Comparison of ENCODE assay signal across 1 cellular context in the genomic region with DNA sequence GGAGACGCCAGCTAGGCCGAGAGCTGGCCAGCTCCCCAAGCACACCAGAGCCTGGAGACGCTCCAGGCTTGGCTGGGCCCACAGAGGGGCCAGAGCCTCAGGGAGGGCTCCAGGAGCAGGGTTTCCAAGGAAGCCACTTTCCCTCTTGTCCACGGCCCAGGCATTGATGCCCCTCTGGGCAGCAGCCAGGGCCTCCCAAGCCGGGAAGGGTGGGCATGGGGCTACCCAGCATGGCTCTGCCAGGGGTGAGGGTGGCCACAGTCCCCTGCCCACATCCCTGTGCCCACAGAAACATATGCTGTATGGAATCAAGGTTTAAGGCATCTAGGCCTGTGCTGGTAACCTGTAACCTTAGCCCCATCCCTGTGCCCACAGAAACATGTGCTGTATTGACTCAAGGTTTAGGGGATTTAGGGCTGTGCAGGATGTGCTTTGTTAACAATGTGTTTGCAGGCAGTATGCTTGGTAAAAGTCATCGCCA.
TF ChIP-seq lines count a peak whose summit lies in the region.

No MANE protein-coding gene starts in this region.

TF ChIP-seq in HepG2, 621 proteins besides CTCF, POLR2A, EP300 and RAD21 (continues in another document):
- TF ChIP-seq NAIF1 (CRISPR knock-in tag; IDR thresholded peaks at IDR 0.05; ENCODE audit: borderline replicate concordance) (no peak), PITX1 (CRISPR knock-in tag; IDR thresholded peaks at IDR 0.05) (peak; percentile 96), ZNF687 (CRISPR knock-in tag; IDR thresholded peaks at IDR 0.05) (peak; percentile 79), ZFX (CRISPR knock-in tag; IDR thresholded peaks at IDR 0.05; ENCODE audit: low read depth) (peak; percentile 70; the same call in 1 of the 2 replicates), POGK (CRISPR knock-in tag; conservative IDR thresholded peaks at IDR 0.05) (no peak), ZNF747 (CRISPR knock-in tag; IDR thresholded peaks at IDR 0.05; ENCODE audit: borderline replicate concordance) (no peak), IRF9 (CRISPR knock-in tag; IDR thresholded peaks at IDR 0.05; ENCODE audit: borderline replicate concordance) (no peak), SKIL (CRISPR knock-in tag; IDR thresholded peaks at IDR 0.05; ENCODE audit: borderline replicate concordance) (peak; percentile 41; the same call in 1 of the 2 replicates), SIX1 (CRISPR knock-in tag; IDR thresholded peaks at IDR 0.05; ENCODE audit: borderline replicate concordance) (0 out of 2 replicates have a peak, but pooled peaks have one; percentile 17), ZNF644 (CRISPR knock-in tag; IDR thresholded peaks at IDR 0.05; ENCODE audit: low read depth) (no peak), ZNF354B (CRISPR knock-in tag; IDR thresholded peaks at IDR 0.05) (no peak), MYC (CRISPR knock-in tag; IDR thresholded peaks at IDR 0.05; ENCODE audit: borderline replicate concordance) (peak; percentile 39; the same call in 1 of the 2 replicates), IKZF1 (IDR thresholded peaks at IDR 0.05) (no peak), MTF2 (CRISPR knock-in tag; IDR thresholded peaks at IDR 0.05; ENCODE audit: borderline replicate concordance) (no peak), ZNF816 (CRISPR knock-in tag; IDR thresholded peaks at IDR 0.05; ENCODE audit: borderline replicate concordance) (no peak), SALL2 (CRISPR knock-in tag; IDR thresholded peaks at IDR 0.05) (no peak), MXD4 (CRISPR knock-in tag; IDR thresholded peaks at IDR 0.05) (no peak), FOXA1 (IDR thresholded peaks at IDR 0.05) (no peak), FOXA1 (CRISPR knock-in tag; IDR thresholded peaks at IDR 0.05) (peak; percentile 73), ASH2L (IDR thresholded peaks at IDR 0.05; ENCODE audit: insufficient read length, low read depth, low read length) (no peak), NR2F6 (IDR thresholded peaks at IDR 0.05) (no peak), NR2F6 (CRISPR knock-in tag; IDR thresholded peaks at IDR 0.05) (peak; percentile 48), RFXANK (CRISPR knock-in tag; IDR thresholded peaks at IDR 0.05) (no peak), HNRNPL (IDR thresholded peaks at IDR 0.05; ENCODE audit: low read depth, low read length) (peak; percentile 87), HOXA9 (CRISPR knock-in tag; IDR thresholded peaks at IDR 0.05; ENCODE audit: borderline replicate concordance) (no peak), ZNF572 (CRISPR knock-in tag; IDR thresholded peaks at IDR 0.05) (no peak), GPN1 (CRISPR knock-in tag; IDR thresholded peaks at IDR 0.05; ENCODE audit: borderline replicate concordance) (no peak), FOXA3 (CRISPR knock-in tag; IDR thresholded peaks at IDR 0.05) (peak; percentile 39; the same call in 1 of the 2 replicates)
- TF ChIP-seq, protein P1, sequence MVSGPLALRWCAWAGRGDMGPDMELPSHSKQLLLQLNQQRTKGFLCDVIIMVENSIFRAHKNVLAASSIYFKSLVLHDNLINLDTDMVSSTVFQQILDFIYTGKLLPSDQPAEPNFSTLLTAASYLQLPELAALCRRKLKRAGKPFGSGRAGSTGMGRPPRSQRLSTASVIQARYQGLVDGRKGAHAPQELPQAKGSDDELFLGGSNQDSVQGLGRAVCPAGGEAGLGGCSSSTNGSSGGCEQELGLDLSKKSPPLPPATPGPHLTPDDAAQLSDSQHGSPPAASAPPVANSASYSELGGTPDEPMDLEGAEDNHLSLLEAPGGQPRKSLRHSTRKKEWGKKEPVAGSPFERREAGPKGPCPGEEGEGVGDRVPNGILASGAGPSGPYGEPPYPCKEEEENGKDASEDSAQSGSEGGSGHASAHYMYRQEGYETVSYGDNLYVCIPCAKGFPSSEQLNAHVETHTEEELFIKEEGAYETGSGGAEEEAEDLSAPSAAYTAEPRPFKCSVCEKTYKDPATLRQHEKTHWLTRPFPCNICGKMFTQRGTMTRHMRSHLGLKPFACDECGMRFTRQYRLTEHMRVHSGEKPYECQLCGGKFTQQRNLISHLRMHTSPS (CRISPR knock-in tag; IDR thresholded peaks at IDR 0.05; ENCODE audit: low read depth): peak; percentile 59; the same call in 1 of the 2 replicates
- TF ChIP-seq, protein P2, sequence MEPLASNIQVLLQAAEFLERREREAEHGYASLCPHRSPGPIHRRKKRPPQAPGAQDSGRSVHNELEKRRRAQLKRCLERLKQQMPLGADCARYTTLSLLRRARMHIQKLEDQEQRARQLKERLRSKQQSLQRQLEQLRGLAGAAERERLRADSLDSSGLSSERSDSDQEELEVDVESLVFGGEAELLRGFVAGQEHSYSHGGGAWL (CRISPR knock-in tag; IDR thresholded peaks at IDR 0.05): 0 out of 2 replicates have a peak, but pooled peaks have one; percentile 23
- TF ChIP-seq, protein P3, sequence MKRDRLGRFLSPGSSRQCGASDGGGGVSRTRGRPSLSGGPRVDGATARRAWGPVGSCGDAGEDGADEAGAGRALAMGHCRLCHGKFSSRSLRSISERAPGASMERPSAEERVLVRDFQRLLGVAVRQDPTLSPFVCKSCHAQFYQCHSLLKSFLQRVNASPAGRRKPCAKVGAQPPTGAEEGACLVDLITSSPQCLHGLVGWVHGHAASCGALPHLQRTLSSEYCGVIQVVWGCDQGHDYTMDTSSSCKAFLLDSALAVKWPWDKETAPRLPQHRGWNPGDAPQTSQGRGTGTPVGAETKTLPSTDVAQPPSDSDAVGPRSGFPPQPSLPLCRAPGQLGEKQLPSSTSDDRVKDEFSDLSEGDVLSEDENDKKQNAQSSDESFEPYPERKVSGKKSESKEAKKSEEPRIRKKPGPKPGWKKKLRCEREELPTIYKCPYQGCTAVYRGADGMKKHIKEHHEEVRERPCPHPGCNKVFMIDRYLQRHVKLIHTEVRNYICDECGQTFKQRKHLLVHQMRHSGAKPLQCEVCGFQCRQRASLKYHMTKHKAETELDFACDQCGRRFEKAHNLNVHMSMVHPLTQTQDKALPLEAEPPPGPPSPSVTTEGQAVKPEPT (CRISPR knock-in tag; IDR thresholded peaks at IDR 0.05; ENCODE audit: low read depth): no peak
- TF ChIP-seq, protein P4, sequence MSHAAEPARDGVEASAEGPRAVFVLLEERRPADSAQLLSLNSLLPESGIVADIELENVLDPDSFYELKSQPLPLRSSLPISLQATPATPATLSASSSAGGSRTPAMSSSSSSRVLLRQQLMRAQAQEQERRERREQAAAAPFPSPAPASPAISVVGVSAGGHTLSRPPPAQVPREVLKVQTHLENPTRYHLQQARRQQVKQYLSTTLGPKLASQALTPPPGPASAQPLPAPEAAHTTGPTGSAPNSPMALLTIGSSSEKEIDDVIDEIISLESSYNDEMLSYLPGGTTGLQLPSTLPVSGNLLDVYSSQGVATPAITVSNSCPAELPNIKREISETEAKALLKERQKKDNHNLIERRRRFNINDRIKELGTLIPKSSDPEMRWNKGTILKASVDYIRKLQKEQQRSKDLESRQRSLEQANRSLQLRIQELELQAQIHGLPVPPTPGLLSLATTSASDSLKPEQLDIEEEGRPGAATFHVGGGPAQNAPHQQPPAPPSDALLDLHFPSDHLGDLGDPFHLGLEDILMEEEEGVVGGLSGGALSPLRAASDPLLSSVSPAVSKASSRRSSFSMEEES (CRISPR knock-in tag; IDR thresholded peaks at IDR 0.05): no peak
- TF ChIP-seq, protein P5, sequence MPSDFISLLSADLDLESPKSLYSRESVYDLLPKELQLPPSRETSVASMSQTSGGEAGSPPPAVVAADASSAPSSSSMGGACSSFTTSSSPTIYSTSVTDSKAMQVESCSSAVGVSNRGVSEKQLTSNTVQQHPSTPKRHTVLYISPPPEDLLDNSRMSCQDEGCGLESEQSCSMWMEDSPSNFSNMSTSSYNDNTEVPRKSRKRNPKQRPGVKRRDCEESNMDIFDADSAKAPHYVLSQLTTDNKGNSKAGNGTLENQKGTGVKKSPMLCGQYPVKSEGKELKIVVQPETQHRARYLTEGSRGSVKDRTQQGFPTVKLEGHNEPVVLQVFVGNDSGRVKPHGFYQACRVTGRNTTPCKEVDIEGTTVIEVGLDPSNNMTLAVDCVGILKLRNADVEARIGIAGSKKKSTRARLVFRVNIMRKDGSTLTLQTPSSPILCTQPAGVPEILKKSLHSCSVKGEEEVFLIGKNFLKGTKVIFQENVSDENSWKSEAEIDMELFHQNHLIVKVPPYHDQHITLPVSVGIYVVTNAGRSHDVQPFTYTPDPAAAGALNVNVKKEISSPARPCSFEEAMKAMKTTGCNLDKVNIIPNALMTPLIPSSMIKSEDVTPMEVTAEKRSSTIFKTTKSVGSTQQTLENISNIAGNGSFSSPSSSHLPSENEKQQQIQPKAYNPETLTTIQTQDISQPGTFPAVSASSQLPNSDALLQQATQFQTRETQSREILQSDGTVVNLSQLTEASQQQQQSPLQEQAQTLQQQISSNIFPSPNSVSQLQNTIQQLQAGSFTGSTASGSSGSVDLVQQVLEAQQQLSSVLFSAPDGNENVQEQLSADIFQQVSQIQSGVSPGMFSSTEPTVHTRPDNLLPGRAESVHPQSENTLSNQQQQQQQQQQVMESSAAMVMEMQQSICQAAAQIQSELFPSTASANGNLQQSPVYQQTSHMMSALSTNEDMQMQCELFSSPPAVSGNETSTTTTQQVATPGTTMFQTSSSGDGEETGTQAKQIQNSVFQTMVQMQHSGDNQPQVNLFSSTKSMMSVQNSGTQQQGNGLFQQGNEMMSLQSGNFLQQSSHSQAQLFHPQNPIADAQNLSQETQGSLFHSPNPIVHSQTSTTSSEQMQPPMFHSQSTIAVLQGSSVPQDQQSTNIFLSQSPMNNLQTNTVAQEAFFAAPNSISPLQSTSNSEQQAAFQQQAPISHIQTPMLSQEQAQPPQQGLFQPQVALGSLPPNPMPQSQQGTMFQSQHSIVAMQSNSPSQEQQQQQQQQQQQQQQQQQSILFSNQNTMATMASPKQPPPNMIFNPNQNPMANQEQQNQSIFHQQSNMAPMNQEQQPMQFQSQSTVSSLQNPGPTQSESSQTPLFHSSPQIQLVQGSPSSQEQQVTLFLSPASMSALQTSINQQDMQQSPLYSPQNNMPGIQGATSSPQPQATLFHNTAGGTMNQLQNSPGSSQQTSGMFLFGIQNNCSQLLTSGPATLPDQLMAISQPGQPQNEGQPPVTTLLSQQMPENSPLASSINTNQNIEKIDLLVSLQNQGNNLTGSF (CRISPR knock-in tag; IDR thresholded peaks at IDR 0.05): 0 out of 2 replicates have a peak, but pooled peaks have one; percentile 12
- TF ChIP-seq, protein P6, sequence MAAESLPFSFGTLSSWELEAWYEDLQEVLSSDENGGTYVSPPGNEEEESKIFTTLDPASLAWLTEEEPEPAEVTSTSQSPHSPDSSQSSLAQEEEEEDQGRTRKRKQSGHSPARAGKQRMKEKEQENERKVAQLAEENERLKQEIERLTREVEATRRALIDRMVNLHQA (CRISPR knock-in tag; IDR thresholded peaks at IDR 0.05): no peak
